1 cellular context compared by ENCODE assay signal in the genomic region with DNA sequence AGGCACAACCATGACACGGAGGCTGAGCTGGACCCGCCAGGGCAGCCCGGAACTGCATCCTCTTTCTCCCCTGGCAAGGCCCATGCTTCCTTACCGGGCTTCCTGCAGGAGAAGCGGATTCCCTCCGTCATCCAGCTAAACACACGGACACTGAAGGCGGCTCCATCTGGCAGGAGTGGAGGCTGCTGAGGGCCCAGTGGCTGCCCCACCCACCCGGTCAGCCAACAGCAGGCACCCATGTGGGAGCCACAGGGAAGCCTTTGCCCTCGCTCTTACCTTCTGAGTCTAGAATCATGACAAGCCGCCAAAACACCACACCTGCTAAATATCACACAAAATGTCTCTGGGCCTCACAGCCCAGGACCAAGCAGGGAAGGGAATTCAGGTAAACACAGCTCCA.
TF ChIP-seq lines count a peak whose summit lies in the region.

No MANE protein-coding gene starts in this region.

TF ChIP-seq in SK-N-SH treated with all-trans-retinoic acid at 6 μM for 48 hours, 23 proteins besides CTCF, POLR2A, EP300 and RAD21 (continued from another document):
- TF ChIP-seq, protein P1, sequence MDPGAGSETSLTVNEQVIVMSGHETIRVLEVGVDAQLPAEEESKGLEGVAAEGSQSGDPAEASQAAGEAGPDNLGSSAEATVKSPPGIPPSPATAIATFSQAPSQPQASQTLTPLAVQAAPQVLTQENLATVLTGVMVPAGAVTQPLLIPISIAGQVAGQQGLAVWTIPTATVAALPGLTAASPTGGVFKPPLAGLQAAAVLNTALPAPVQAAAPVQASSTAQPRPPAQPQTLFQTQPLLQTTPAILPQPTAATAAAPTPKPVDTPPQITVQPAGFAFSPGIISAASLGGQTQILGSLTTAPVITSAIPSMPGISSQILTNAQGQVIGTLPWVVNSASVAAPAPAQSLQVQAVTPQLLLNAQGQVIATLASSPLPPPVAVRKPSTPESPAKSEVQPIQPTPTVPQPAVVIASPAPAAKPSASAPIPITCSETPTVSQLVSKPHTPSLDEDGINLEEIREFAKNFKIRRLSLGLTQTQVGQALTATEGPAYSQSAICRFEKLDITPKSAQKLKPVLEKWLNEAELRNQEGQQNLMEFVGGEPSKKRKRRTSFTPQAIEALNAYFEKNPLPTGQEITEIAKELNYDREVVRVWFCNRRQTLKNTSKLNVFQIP (CRISPR knock-in tag; IDR thresholded peaks at IDR 0.05; ENCODE audit: borderline replicate concordance, low read depth): no peak
- TF ChIP-seq ZNF8 (CRISPR knock-in tag; IDR thresholded peaks at IDR 0.05): no peak
- TF ChIP-seq, protein P2, sequence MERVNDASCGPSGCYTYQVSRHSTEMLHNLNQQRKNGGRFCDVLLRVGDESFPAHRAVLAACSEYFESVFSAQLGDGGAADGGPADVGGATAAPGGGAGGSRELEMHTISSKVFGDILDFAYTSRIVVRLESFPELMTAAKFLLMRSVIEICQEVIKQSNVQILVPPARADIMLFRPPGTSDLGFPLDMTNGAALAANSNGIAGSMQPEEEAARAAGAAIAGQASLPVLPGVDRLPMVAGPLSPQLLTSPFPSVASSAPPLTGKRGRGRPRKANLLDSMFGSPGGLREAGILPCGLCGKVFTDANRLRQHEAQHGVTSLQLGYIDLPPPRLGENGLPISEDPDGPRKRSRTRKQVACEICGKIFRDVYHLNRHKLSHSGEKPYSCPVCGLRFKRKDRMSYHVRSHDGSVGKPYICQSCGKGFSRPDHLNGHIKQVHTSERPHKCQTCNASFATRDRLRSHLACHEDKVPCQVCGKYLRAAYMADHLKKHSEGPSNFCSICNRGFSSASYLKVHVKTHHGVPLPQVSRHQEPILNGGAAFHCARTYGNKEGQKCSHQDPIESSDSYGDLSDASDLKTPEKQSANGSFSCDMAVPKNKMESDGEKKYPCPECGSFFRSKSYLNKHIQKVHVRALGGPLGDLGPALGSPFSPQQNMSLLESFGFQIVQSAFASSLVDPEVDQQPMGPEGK (CRISPR knock-in tag; IDR thresholded peaks at IDR 0.05; ENCODE audit: borderline replicate concordance): no peak
- TF ChIP-seq ISL1 (CRISPR knock-in tag; IDR thresholded peaks at IDR 0.05): no peak
